In the genomic region with DNA sequence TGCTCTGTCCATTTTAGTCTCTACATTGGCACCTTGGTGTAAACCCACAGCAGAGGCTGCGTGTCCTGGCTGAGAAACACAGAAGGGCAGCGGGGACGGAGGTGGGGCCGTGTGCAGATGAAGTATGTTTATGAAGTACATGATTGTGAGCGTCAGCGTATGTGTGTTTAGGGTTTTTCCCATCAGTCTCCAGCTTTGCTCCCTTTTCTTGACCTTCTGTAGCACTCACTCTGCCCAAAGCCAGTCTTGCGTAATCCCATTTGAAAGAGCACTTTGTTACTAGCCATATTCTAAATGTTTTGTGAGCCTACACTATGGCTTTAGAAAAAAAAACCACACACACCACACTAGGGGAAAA, we compare ENCODE assay signal across 10 cellular contexts.
A peak's percentile ranks its signal among the peaks of the same experiment; 100 is the strongest.
DNase-seq lines count a peak whose midpoint lies in the region; ATAC-seq and TF ChIP-seq lines count a peak whose summit lies in the region.
"Had no signal": no experiment of that assay in that cellular context is flagged by ENCODE, and none has a peak within 500 bp of the region (broad histone marks: within the 10 kb centered on the region; RNA-seq: fewer than 3 reads in every experiment).

No MANE protein-coding gene starts in this region.

- no peak for ATAC-seq in HG03432 (IDR thresholded peaks at IDR 0.05; ENCODE audit: unreplicated experiment)
- no peak for ATAC-seq in HG03175 (IDR thresholded peaks at IDR 0.05; ENCODE audit: unreplicated experiment)
- ATAC-seq in T-helper 17 cell: no peak

- POLR2A ChIA-PET in AG04449 (lab: Yijun Ruan, JAX): no interaction called here

- intact Hi-C loops in dorsolateral prefrontal cortex (cut with DNase I) (no loop called here), ascending aorta (cut with DNase I) (no loop called here)

- H3K4me3 Mint-ChIP-seq in mesothelial cell of epicardium (peak overlapping the region; percentile 70), T-helper 17 cell (no peak overlapping the region)

- CTCF ChIA-PET in AG04449 (lab: Yijun Ruan, JAX): no interaction called here

- H3K36me3 ChIP-seq in ascending aorta: no peaks in the 10 kb centered on the region
- H3K36me3 ChIP-seq: BLaER1 treated with 17β-estradiol and CSF1 and Interleukin-3, amounts not matched to agents 10 nM and 100 nM had no signal

- no peak overlapping the region for H3K27ac Mint-ChIP-seq in mesothelial cell of epicardium
- no peak overlapping the region for H3K27ac Mint-ChIP-seq in T-helper 17 cell

- H3K36me3 Mint-ChIP-seq in mesothelial cell of epicardium (no peaks in the 10 kb centered on the region), T-helper 17 cell (ENCODE audit: low read depth) (no peaks in the 10 kb centered on the region)

- DNase-seq in AG04449 (ENCODE audit: low read depth, low spot score) (no peak), HT1080 (ENCODE audit: low read depth) (peak; percentile 51), dorsolateral prefrontal cortex (no peak), mesothelial cell of epicardium (ENCODE audit: low spot score in 2 of 2, unreplicated experiment in 2 of 2) (no peak), T-helper 17 cell (no peak), ascending aorta (ENCODE audit: low spot score in 2 of 2) (no peak)
- DNase-seq: cortex of kidney had no signal

- H3K27me3 Mint-ChIP-seq in mesothelial cell of epicardium (ENCODE audit: low read depth): peaks cover 68% of the 10 kb centered on the region
- H3K27me3 Mint-ChIP-seq in T-helper 17 cell: no peaks in the 10 kb centered on the region

- H3K4me1 Mint-ChIP-seq in mesothelial cell of epicardium (peaks cover 18% of the 10 kb centered on the region), T-helper 17 cell (no peaks in the 10 kb centered on the region)

- H3K27me3 ChIP-seq in dorsolateral prefrontal cortex (peaks cover 0 to 39% (median 20%) of the 10 kb centered on the region in 45 donors), ascending aorta (no peaks in the 10 kb centered on the region)
- H3K27me3 ChIP-seq: BLaER1 treated with 17β-estradiol and CSF1 and Interleukin-3, amounts not matched to agents 10 nM and 100 nM had no signal

- TF ChIP-seq CTCF in AG04449 (IDR thresholded peaks at IDR 0.05; ENCODE audit: insufficient read depth, low read length, missing control alignments): no peak
- no peak for TF ChIP-seq CTCF in dorsolateral prefrontal cortex (IDR thresholded peaks at IDR 0.05 in 54 of 56, conservative IDR thresholded peaks at IDR 0.05 in 2 of 56; ENCODE audit: low read depth in 1 of 56, partially characterized antibody in 56 of 56)
- TF ChIP-seq CTCF in mesothelial cell of epicardium (IDR thresholded peaks at IDR 0.05; ENCODE audit: unreplicated experiment): no peak
- no peak for TF ChIP-seq CTCF in ascending aorta (IDR thresholded peaks at IDR 0.05)

- H3K9me3 ChIP-seq in T-helper 17 cell (ENCODE audit: control insufficient read depth, low read length, poor library complexity, severe bottlenecking) (no peaks in the 10 kb centered on the region), ascending aorta (peaks cover 0 to 5% of the 10 kb centered on the region in 2 donors)

- H3K9me3 Mint-ChIP-seq in mesothelial cell of epicardium: peaks cover 17% of the 10 kb centered on the region

- H3K27ac ChIP-seq in dorsolateral prefrontal cortex (peak overlapping the region in 48 of 59 donors; percentile 7 to 85 (median 62)), ascending aorta (no peak overlapping the region)
- H3K27ac ChIP-seq: BLaER1 treated with 17β-estradiol and CSF1 and Interleukin-3, amounts not matched to agents 10 nM and 100 nM had no signal

- H3K4me3 ChIP-seq in AG04449 (ENCODE audit: low read depth, low read length): peak overlapping the region; percentile 56
- H3K4me3 ChIP-seq in dorsolateral prefrontal cortex: peak overlapping the region in 58 of 59 donors; percentile 13 to 67 (median 50)
- H3K4me3 ChIP-seq in ascending aorta: no peak overlapping the region
- H3K4me3 ChIP-seq: BLaER1 treated with 17β-estradiol and CSF1 and Interleukin-3, amounts not matched to agents 10 nM and 100 nM had no signal

- H3K4me1 ChIP-seq in ascending aorta: no peaks in the 10 kb centered on the region
- H3K4me1 ChIP-seq: BLaER1 treated with 17β-estradiol and CSF1 and Interleukin-3, amounts not matched to agents 10 nM and 100 nM had no signal

Comparison
In these comparisons a context has a peak if more than half of its experiments do, and no peak if none do; other contexts are left out.
1. H3K4me3 ChIP-seq: peak in AG04449 (single experiment) and dorsolateral prefrontal cortex (58 of 59); none in ascending aorta (0 of 2).
2. H3K27ac ChIP-seq: peak in dorsolateral prefrontal cortex (48 of 59); none in ascending aorta (0 of 2).